3 cellular contexts compared by ENCODE assay signal in the genomic region with DNA sequence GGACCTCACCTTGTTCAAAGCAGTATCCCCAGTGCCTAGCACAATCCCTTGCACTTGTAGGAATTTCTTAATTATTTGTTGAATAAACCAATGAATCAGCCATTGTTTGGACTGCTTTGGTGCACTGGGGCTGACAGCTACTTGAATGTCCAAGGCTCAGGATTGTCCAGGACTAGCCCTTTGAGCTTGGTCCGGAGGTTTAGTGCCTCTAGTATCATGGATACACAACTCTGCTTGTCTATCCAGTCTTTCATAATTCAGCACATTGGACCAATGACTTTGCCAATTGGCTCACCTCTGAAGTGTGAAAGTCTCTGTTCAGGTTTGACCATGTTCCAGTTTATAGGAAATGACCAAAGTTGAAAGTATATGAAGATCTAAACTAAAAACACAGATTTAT. TPM values are rescaled to one million over a fixed set of nuclear protein-coding genes. Genes with fewer than 3 reads are reported as not detected.
"Had no signal": no experiment of that assay in that cellular context is flagged by ENCODE, and none has a peak within 500 bp of the region (broad histone marks: within the 10 kb centered on the region; RNA-seq: fewer than 3 reads in every experiment).

No MANE protein-coding gene starts in this region.

RNA-seq across cellular contexts. Expression of a gene that starts 27.1 kb away (rescaled TPM):
- total RNA-seq: HT-29, K562 had no signal
- polyA plus RNA-seq: IgD-negative memory B cell, K562 had no signal
